ENCODE assay signal across 22 cellular contexts in the genomic region with DNA sequence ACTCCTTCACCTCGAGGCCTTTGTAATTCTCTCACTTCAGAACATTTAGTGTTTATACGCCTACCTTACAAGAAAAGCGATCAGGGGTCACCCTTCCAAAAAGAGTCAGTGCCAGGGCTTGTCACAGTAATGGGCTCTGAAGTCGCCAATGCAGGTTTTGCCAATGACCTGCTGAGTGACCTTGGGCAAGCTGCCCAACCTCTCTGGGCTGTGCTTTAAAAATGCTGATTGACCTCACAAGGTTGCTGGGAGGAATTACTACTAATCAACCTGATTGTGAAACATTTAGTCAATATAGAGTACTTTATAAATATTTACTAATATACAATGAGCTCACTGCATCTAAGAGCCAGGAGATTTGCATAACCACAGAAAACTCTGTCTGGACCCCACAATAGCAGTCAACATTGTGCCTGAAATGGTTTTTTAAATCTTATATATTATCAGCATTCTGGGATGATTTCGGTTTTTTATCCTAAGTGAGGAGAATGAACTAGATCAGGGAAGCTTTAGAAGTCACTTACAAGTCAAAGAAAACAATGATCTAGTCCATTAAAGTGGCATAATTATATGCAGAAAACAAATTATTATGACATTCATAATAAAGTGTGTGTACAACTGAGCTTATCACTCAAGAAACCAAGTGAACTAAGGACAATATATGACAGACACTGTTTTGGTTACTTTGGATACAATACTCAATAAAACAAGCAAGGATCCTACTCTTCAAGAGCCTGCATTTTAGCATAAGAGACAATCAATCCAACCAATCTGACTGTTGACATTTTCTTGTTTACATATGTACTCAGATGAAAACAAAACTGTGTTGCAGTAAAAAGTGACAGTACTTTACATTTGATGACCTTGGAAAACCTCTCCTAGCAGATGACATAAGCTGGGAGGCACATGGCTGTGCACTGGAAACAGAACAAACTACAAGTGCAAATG.
DNase-seq lines count a peak whose midpoint lies in the region; ATAC-seq, FAIRE-seq and TF ChIP-seq lines count a peak whose summit lies in the region.
"Had no signal": no experiment of that assay in that cellular context is flagged by ENCODE, and none has a peak within 500 bp of the region (broad histone marks: within the 10 kb centered on the region; RNA-seq: fewer than 3 reads in every experiment).

No MANE protein-coding gene starts in this region.

- peak overlapping the region; percentile 20; the same call in 1 of the 2 replicates for H3K27ac ChIP-seq in MM.1S (ENCODE audit: low read length)
- H3K27ac ChIP-seq in right cardiac atrium (ENCODE audit: low read length): no peak overlapping the region
- H3K27ac ChIP-seq: A549, KMS-11, SJSA1 had no signal

- WGBS in right cardiac atrium: 81% methylated on average over 5 of the region's 5 CpGs

- H3K9ac ChIP-seq in MM.1S (ENCODE audit: low read length): no peak overlapping the region
- H3K9ac ChIP-seq: KMS-11 had no signal

- TF ChIP-seq CTCF in MM.1S (IDR thresholded peaks at IDR 0.05; ENCODE audit: low read length): no peak

- H3K4me1 ChIP-seq in MM.1S (ENCODE audit: low read length) (peaks cover 26% of the 10 kb centered on the region), right cardiac atrium (ENCODE audit: control insufficient read depth, insufficient read depth, low read length) (no peaks in the 10 kb centered on the region)
- H3K4me1 ChIP-seq: A549, SJSA1 had no signal

- H3K9me2 ChIP-seq in MM.1S (replicated peaks; ENCODE audit: insufficient read depth, low read length): no peaks in the 10 kb centered on the region

- no peak for DNase-seq in GM18507 (ENCODE audit: extremely low spot score, insufficient read length, low read depth)
- no peak for DNase-seq in MM.1S
- peak; percentile 72 for DNase-seq in left lobe of liver (ENCODE audit: low spot score)
- no peak for DNase-seq in right cardiac atrium
- no peak for DNase-seq in RPMI8226
- DNase-seq in medulla oblongata (ENCODE audit: extremely low spot score): no peak
- DNase-seq: MV-4-11, NCI-H1105 treated with DMSO at 0.1 percent for 48 hours, NCI-H2081 treated with DMSO at 0.1 percent for 48 hours, NCI-H2171 treated with DMSO at 0.1 percent for 48 hours, NCI-H446, NCI-H526, OCI-M1 had no signal

- no peaks in the 10 kb centered on the region for H3K79me2 ChIP-seq in MM.1S (ENCODE audit: low read length)

- peaks cover 6% of the 10 kb centered on the region; the same call in 1 of the 2 replicates for H3F3A ChIP-seq in MM.1S (ENCODE audit: insufficient read depth, low read length)

- no peak overlapping the region for H3K4me3 ChIP-seq in MM.1S (ENCODE audit: low read length)
- no peak overlapping the region for H3K4me3 ChIP-seq in right cardiac atrium (ENCODE audit: low read length)
- H3K4me3 ChIP-seq: A549, SJSA1 had no signal

- intact Hi-C loops in right cardiac atrium (cut with DNase I): no loop called here

- H3K36me3 ChIP-seq in MM.1S (replicated peaks; ENCODE audit: insufficient read depth, low read length): no peaks in the 10 kb centered on the region
- H3K36me3 ChIP-seq: SJSA1 had no signal

- peak; percentile 48 for ATAC-seq in GM19328 (IDR thresholded peaks at IDR 0.05; ENCODE audit: unreplicated experiment)
- ATAC-seq in left lobe of liver: peak; percentile 70
- ATAC-seq in right cardiac atrium: no peak
- ATAC-seq: A549, HCT116, Right ventricle myocardium inferior had no signal

- peak; percentile 12 for FAIRE-seq in GM18507 (lab: Jason Lieb, UNC)
- FAIRE-seq: A549, D721Med, H1, RCC 7860 had no signal

- H3K9me3 ChIP-seq in MM.1S (replicated peaks; ENCODE audit: insufficient read depth, low read length): no peaks in the 10 kb centered on the region
- no peaks in the 10 kb centered on the region for H3K9me3 ChIP-seq in right cardiac atrium (ENCODE audit: control insufficient read depth, low read length)
- H3K9me3 ChIP-seq: A549, SJSA1 had no signal

- H3K4me2 ChIP-seq in MM.1S (ENCODE audit: low read depth, low read length): peak overlapping the region; percentile 16; the same call in 1 of the 2 replicates
- H3K4me2 ChIP-seq: A549, KMS-11 had no signal

- no peaks in the 10 kb centered on the region for H3K27me3 ChIP-seq in MM.1S (replicated peaks; ENCODE audit: insufficient read depth, low read length)
- H3K27me3 ChIP-seq in right cardiac atrium (ENCODE audit: control insufficient read depth, insufficient read depth): no peaks in the 10 kb centered on the region
- H3K27me3 ChIP-seq: SJSA1 had no signal

- H2AFZ ChIP-seq in MM.1S (ENCODE audit: low read length): no peak overlapping the region

- no peaks in the 10 kb centered on the region for H4K20me1 ChIP-seq in MM.1S (ENCODE audit: insufficient read depth, low read length)

Comparison
In these comparisons a context has a peak if more than half of its experiments do, and no peak if none do; other contexts are left out.
1. ATAC-seq: peak in GM19328 (single experiment) and left lobe of liver (single experiment); none in right cardiac atrium (0 of 2).